Comparison of ENCODE assay signal across 8 cellular contexts in the genomic region with DNA sequence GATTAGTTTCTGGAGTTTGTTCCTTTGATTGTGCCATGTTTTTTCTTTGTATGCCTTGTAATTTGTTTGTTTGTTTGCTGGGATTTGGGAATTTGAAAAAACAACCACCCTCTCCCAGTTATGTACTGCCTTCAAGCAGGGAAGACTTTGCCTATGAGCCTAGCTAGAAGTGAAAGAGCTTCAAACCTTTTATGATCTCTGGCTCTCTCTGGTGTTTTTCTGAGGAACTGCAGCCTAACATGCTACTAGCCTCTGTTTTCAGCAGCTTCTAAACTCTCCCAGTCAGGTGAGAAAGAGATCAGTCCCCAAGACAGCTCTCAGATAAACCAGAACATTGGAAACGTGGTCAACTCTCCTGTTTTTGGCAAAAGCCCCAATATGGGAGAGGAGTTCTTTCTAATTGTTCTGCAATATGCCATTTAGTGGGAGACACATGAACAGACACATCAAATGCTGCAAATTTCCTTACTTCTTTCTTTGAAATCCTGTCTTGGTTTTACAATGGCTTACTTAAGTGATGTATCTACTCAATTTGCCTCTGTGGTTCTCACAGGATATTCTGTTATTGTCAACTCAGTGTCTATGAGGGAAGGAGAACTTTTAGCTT. TPM values are rescaled to one million over a fixed set of nuclear protein-coding genes. Genes with fewer than 3 reads are reported as not detected.
DNase-seq lines count a peak whose midpoint lies in the region; ATAC-seq and TF ChIP-seq lines count a peak whose summit lies in the region.

No MANE protein-coding gene starts in this region.

- H3K27me3 Mint-ChIP-seq in activated naive CD8-positive, alpha-beta T cell treated with anti-CD3 and anti-CD28 coated beads, Interleukin-2, amount 50 U/mL, for 24 hours: peaks cover 12% of the 10 kb centered on the region

- CTCF ChIA-PET in HEK293T (lab: Yijun Ruan, JAX): interaction anchor here (0.6 to 4.7 kb wide), 23 partner anchors 10 to 971 kb away, joined by 3 to 90 read pairs (median 4); partner anchors contain the start of gene PKIB
- CTCF ChIA-PET in RWPE1 (lab: Yijun Ruan, JAX): interaction anchor here (0.6 to 3.2 kb wide), 18 partner anchors 10 to 443 kb away, joined by 3 to 54 read pairs (median 4); partner anchors contain the start of gene SMPDL3A

- no peaks in the 10 kb centered on the region for H3F3A ChIP-seq in MM.1S (ENCODE audit: insufficient read depth, low read length)
- H3F3A ChIP-seq in smooth muscle cell (ENCODE audit: low read depth): no peaks in the 10 kb centered on the region

- H3K4me1 ChIP-seq in MM.1S (ENCODE audit: low read length) (no peaks in the 10 kb centered on the region), right cardiac atrium (ENCODE audit: control insufficient read depth, insufficient read depth, low read length) (no peaks in the 10 kb centered on the region), smooth muscle cell (ENCODE audit: low read depth) (no peaks in the 10 kb centered on the region)

- peak; percentile 84 for ATAC-seq in activated naive CD8-positive, alpha-beta T cell treated with anti-CD3 and anti-CD28 coated beads, Interleukin-2, amount 50 U/mL, for 24 hours
- peak; percentile 74 to 83 for ATAC-seq in right cardiac atrium

- H3K36me3 Mint-ChIP-seq in activated naive CD8-positive, alpha-beta T cell treated with anti-CD3 and anti-CD28 coated beads, Interleukin-2, amount 50 U/mL, for 24 hours (ENCODE audit: low read depth): no peaks in the 10 kb centered on the region

- H3K4me2 ChIP-seq in MM.1S (ENCODE audit: low read depth, low read length) (no peak overlapping the region), smooth muscle cell (no peak overlapping the region)

- TF ChIP-seq CTCF in MM.1S (IDR thresholded peaks at IDR 0.05; ENCODE audit: low read length) (peak; percentile 93), RWPE1 (conservative IDR thresholded peaks at IDR 0.05; ENCODE audit: low read depth) (peak; percentile 88), smooth muscle cell (IDR thresholded peaks at IDR 0.05; ENCODE audit: borderline replicate concordance, insufficient read depth, poor library complexity, severe bottlenecking) (peak; percentile 68)

- H3K36me3 ChIP-seq in MM.1S (replicated peaks; ENCODE audit: insufficient read depth, low read length) (no peaks in the 10 kb centered on the region), smooth muscle cell (ENCODE audit: low read depth) (peaks cover 7% of the 10 kb centered on the region)

- H3K9ac ChIP-seq in MM.1S (ENCODE audit: low read length) (no peak overlapping the region), smooth muscle cell (ENCODE audit: low read depth) (no peak overlapping the region)

- H2AFZ ChIP-seq in MM.1S (ENCODE audit: low read length): no peak overlapping the region
- H2AFZ ChIP-seq in smooth muscle cell (ENCODE audit: low read depth): no peak overlapping the region

- no peaks in the 10 kb centered on the region for H3K9me2 ChIP-seq in MM.1S (replicated peaks; ENCODE audit: insufficient read depth, low read length)

- POLR2A ChIA-PET in HEK293T (lab: Yijun Ruan, JAX) (interaction anchor here (1.0 kb wide), 1 partner anchor 39 kb away, joined by 6 read pairs; no protein-coding TSS in a partner anchor), RWPE1 (lab: Yijun Ruan, JAX; ENCODE audit: low non-redundant PET) (no interaction called here)

- peak; percentile 9 to 50 for DNase-seq in activated CD4-positive, alpha-beta T cell treated with anti-CD3 and anti-CD28 coated beads for 24 hours (ENCODE audit: low read depth in 2 of 2)
- no peak for DNase-seq in activated CD4-positive, alpha-beta T cell treated with anti-CD3 and anti-CD28 coated beads for 1 hour
- peak; percentile 74 for DNase-seq in HEK293T (ENCODE audit: extremely low spot score)
- DNase-seq in MM.1S: peak; percentile 72
- peak; percentile 42 for DNase-seq in RWPE1 (ENCODE audit: low spot score)
- peak; percentile 48 for DNase-seq in activated naive CD8-positive, alpha-beta T cell treated with anti-CD3 and anti-CD28 coated beads, Interleukin-2, amount 50 U/mL, for 24 hours
- DNase-seq in right cardiac atrium: no peak
- DNase-seq in smooth muscle cell (lab: John Stamatoyannopoulos, UW; ENCODE audit: unreplicated experiment): no peak

- H3K9me3 ChIP-seq in MM.1S (replicated peaks; ENCODE audit: insufficient read depth, low read length): no peaks in the 10 kb centered on the region
- H3K9me3 ChIP-seq in right cardiac atrium (ENCODE audit: control insufficient read depth, low read length): no peaks in the 10 kb centered on the region
- peaks cover 7% of the 10 kb centered on the region for H3K9me3 ChIP-seq in smooth muscle cell (replicated peaks; ENCODE audit: low read depth)

- H3K4me3 ChIP-seq in MM.1S (ENCODE audit: low read length): no peak overlapping the region
- H3K4me3 ChIP-seq in right cardiac atrium (ENCODE audit: low read length): no peak overlapping the region
- no peak overlapping the region for H3K4me3 ChIP-seq in smooth muscle cell

- intact Hi-C loops in right cardiac atrium (cut with DNase I): loop anchor here in 3 of 4 donors (5.0 kb wide), 2 partner anchors 38 to 148 kb away; no protein-coding TSS in a partner anchor

- H3K4me3 Mint-ChIP-seq in activated naive CD8-positive, alpha-beta T cell treated with anti-CD3 and anti-CD28 coated beads, Interleukin-2, amount 50 U/mL, for 24 hours: no peak overlapping the region

- no peaks in the 10 kb centered on the region for H3K9me3 Mint-ChIP-seq in activated naive CD8-positive, alpha-beta T cell treated with anti-CD3 and anti-CD28 coated beads, Interleukin-2, amount 50 U/mL, for 24 hours

- H4K20me1 ChIP-seq in MM.1S (ENCODE audit: insufficient read depth, low read length): no peaks in the 10 kb centered on the region
- H4K20me1 ChIP-seq in smooth muscle cell (ENCODE audit: low read depth): peaks cover 62% of the 10 kb centered on the region

- H3K4me1 Mint-ChIP-seq in activated naive CD8-positive, alpha-beta T cell treated with anti-CD3 and anti-CD28 coated beads, Interleukin-2, amount 50 U/mL, for 24 hours: no peaks in the 10 kb centered on the region

- H3K27ac Mint-ChIP-seq in activated naive CD8-positive, alpha-beta T cell treated with anti-CD3 and anti-CD28 coated beads, Interleukin-2, amount 50 U/mL, for 24 hours: no peak overlapping the region

- WGBS in right cardiac atrium: 0% methylated on average over 1 of the region's 1 CpG
- 42% methylated on average over 1 of the region's 1 CpG for WGBS in smooth muscle cell (ENCODE audit: low lambda C conversion rate)

- H3K27me3 ChIP-seq in MM.1S (replicated peaks; ENCODE audit: insufficient read depth, low read length) (no peaks in the 10 kb centered on the region), right cardiac atrium (ENCODE audit: control insufficient read depth, insufficient read depth) (no peaks in the 10 kb centered on the region), smooth muscle cell (ENCODE audit: low read depth) (no peaks in the 10 kb centered on the region)

- no peak overlapping the region for H3K27ac ChIP-seq in MM.1S (ENCODE audit: low read length)
- H3K27ac ChIP-seq in RWPE1: no peak overlapping the region
- H3K27ac ChIP-seq in right cardiac atrium (ENCODE audit: low read length): no peak overlapping the region
- H3K27ac ChIP-seq in smooth muscle cell (ENCODE audit: low read depth): no peak overlapping the region

- no peaks in the 10 kb centered on the region for H3K79me2 ChIP-seq in MM.1S (ENCODE audit: low read length)
- peaks cover 86% of the 10 kb centered on the region for H3K79me2 ChIP-seq in smooth muscle cell (ENCODE audit: low read depth)

TF ChIP-seq in HEK293T, 16 proteins besides CTCF, POLR2A, EP300 and RAD21:
- TF ChIP-seq LEF1 (IDR thresholded peaks at IDR 0.05; ENCODE audit: borderline replicate concordance) (no peak), ARNT (IDR thresholded peaks at IDR 0.05) (no peak), BHLHE40 (IDR thresholded peaks at IDR 0.05; ENCODE audit: borderline replicate concordance) (no peak), L3MBTL2 (conservative IDR thresholded peaks at IDR 0.05) (no peak), CTBP1 (IDR thresholded peaks at IDR 0.05; ENCODE audit: borderline replicate concordance) (no peak), TARDBP (IDR thresholded peaks at IDR 0.05) (no peak), SP1 (IDR thresholded peaks at IDR 0.05) (no peak)

RNA-seq across cellular contexts. Expression of gene SERINC1, which starts 58.9 kb away (rescaled TPM):
- total RNA-seq in right cardiac atrium (100 to 1,000 TPM; 200 to 231 (median 201) TPM), smooth muscle cell (233 and 301 TPM in 2 replicates)
- polyA plus RNA-seq in right cardiac atrium (120 TPM), smooth muscle cell (136 and 144 TPM in 2 replicates)

Comparison
In these comparisons a context has a peak if more than half of its experiments do, and no peak if none do; other contexts are left out.
1. DNase-seq: peak in activated CD4-positive, alpha-beta T cell treated with anti-CD3 and anti-CD28 coated beads for 24 hours (2 of 2), HEK293T (single experiment), MM.1S (single experiment), RWPE1 (single experiment) and activated naive CD8-positive, alpha-beta T cell treated with anti-CD3 and anti-CD28 coated beads, Interleukin-2, amount 50 U/mL, for 24 hours (single experiment); none in activated CD4-positive, alpha-beta T cell treated with anti-CD3 and anti-CD28 coated beads for 1 hour (single experiment), right cardiac atrium (0 of 3) and smooth muscle cell (single experiment).
2. Peak in every context shown above with its lines, with median percentiles within 50 percentile points of each other: CTCF ChIP-seq.